In genomic region chr1:158179301-158180041, GRCh38 we compare ENCODE assay signal across 11 cellular contexts. TPM values are rescaled to one million over a fixed set of nuclear protein-coding genes. Genes with fewer than 3 reads are reported as not detected.
DNase-seq lines count a peak whose midpoint lies in the region; ATAC-seq, FAIRE-seq and TF ChIP-seq lines count a peak whose summit lies in the region.
"Had no signal": no experiment of that assay in that cellular context is flagged by ENCODE, and none has a peak within 500 bp of the region (broad histone marks: within the 10 kb centered on the region; RNA-seq: fewer than 3 reads in every experiment).

No MANE protein-coding gene starts in this region.

- H3K4me3 ChIP-seq in keratinocyte (ENCODE audit: control insufficient read depth in 2 of 3, extremely low read depth in 1 of 3, insufficient read depth in 2 of 3, low read depth in 1 of 3, low read length in 3 of 3) = no peak overlapping the region
- H3K4me3 ChIP-seq: SJSA1, stomach had no signal

- H3K4me2 ChIP-seq in keratinocyte (ENCODE audit: control insufficient read depth, extremely low read depth, insufficient read depth, low read depth, low read length) = no peak overlapping the region

- DNase-seq in keratinocyte (ENCODE audit: low read depth, low spot score) = no peak
- DNase-seq in central memory CD4-positive, alpha-beta T cell = no peak
- no peak for DNase-seq in medulla oblongata (ENCODE audit: extremely low spot score)
- no peak for DNase-seq in activated CD8-positive, alpha-beta memory T cell treated with anti-CD3 and anti-CD28 coated beads, Interleukin-2, amount 50 U/mL, for 4 hours
- DNase-seq in NCI-H1436 (lab: John Stamatoyannopoulos, UW) = no peak
- DNase-seq: stomach had no signal

- no peaks in the 10 kb centered on the region for H3K9me3 ChIP-seq in keratinocyte (ENCODE audit: control insufficient read depth, low read depth, low read length)
- H3K9me3 ChIP-seq: SJSA1, stomach had no signal

- no peaks in the 10 kb centered on the region for H3K27me3 ChIP-seq in keratinocyte (ENCODE audit: control insufficient read depth, extremely low read depth, insufficient read depth, low read length)

- H3K4me1 ChIP-seq in keratinocyte (ENCODE audit: control insufficient read depth, extremely low read depth, insufficient read depth, low read length) = peaks cover 18% of the 10 kb centered on the region

- no peaks in the 10 kb centered on the region for H3K9me1 ChIP-seq in keratinocyte (ENCODE audit: control insufficient read depth, extremely low read depth, insufficient read depth, low read length)

- no peak overlapping the region for H3K9ac ChIP-seq in keratinocyte (ENCODE audit: control insufficient read depth, extremely low read depth, insufficient read depth, low read length)

- H3K4me3 Mint-ChIP-seq in IgD-negative memory B cell = peak overlapping the region; percentile 81 to 94 (median 90)

- peaks cover 1% of the 10 kb centered on the region for H3K27me3 Mint-ChIP-seq in IgD-negative memory B cell

- peak overlapping the region; percentile 42 to 97 (median 94) for H3K27ac Mint-ChIP-seq in IgD-negative memory B cell

- no peaks in the 10 kb centered on the region for H3K79me2 ChIP-seq in keratinocyte (ENCODE audit: control insufficient read depth, insufficient read depth, low read length)

- no peaks in the 10 kb centered on the region for H4K20me1 ChIP-seq in keratinocyte (ENCODE audit: control insufficient read depth, extremely low read depth, insufficient read depth, low read length)

- H2AFZ ChIP-seq in keratinocyte (ENCODE audit: control insufficient read depth, low read length) = no peak overlapping the region

- peaks cover 20 to 58% (median 55%) of the 10 kb centered on the region in 3 donors for H3K4me1 Mint-ChIP-seq in IgD-negative memory B cell

- no peaks in the 10 kb centered on the region for H3K36me3 ChIP-seq in keratinocyte (ENCODE audit: control insufficient read depth in 2 of 2, extremely low read depth in 1 of 2, insufficient read depth in 2 of 2, low read length in 2 of 2)
- H3K36me3 ChIP-seq: cardiac muscle cell, SJSA1, stomach had no signal

- H3K9me3 Mint-ChIP-seq in IgD-negative memory B cell = no peaks in the 10 kb centered on the region

- FAIRE-seq in keratinocyte (lab: Jason Lieb, UNC) = peak; percentile 26

- no peak for TF ChIP-seq CTCF in keratinocyte (optimal IDR thresholded peaks at IDR 0.05 in 1 of 3, IDR thresholded peaks at IDR 0.05 in 1 of 3, conservative IDR thresholded peaks at IDR 0.05 in 1 of 3; ENCODE audit: extremely low read depth in 1 of 3, insufficient read depth in 2 of 3, low read length in 3 of 3)

- ATAC-seq in GM18502 (IDR thresholded peaks at IDR 0.05; ENCODE audit: poor library complexity, unreplicated experiment) = peak; percentile 93
- ATAC-seq in GM21576 (IDR thresholded peaks at IDR 0.05; ENCODE audit: unreplicated experiment) = peak; percentile 90

- dilution Hi-C loops in keratinocyte (cut with MboI; ENCODE audit: extremely low pct_ligation_motif_present, low sequenced_read_pairs) = no loop called here

- no peak overlapping the region for H3K27ac ChIP-seq in keratinocyte (ENCODE audit: control insufficient read depth, insufficient read depth, low read length)
- H3K27ac ChIP-seq: cardiac muscle cell, SJSA1 had no signal

- peaks cover 6% of the 10 kb centered on the region for H3K36me3 Mint-ChIP-seq in IgD-negative memory B cell

RNA-seq across cellular contexts. Expression of gene CD1D, which starts 1.2 kb away (rescaled TPM):
- 20.5 TPM for polyA plus RNA-seq in IgD-negative memory B cell
- 2.5 to 3.0 TPM (median 2.8 TPM) in 3 replicates for polyA plus RNA-seq in keratinocyte
- polyA plus RNA-seq in keratinocyte (2011; ENCODE audit: low read depth) = 0.72 TPM
- 1.2 and 1.4 TPM in 2 replicates for polyA plus RNA-seq in keratinocyte (2011; cell fraction: cytosol; rRNA removed)
- 5.2 TPM in 2 replicates for polyA plus RNA-seq in keratinocyte (2011; cell fraction: nucleus; rRNA removed)
- 0.90 and 3.0 TPM in 2 replicates for polyA plus RNA-seq in keratinocyte (2012; ENCODE audit: low replicate concordance)
- polyA minus RNA-seq in keratinocyte = 0.69 to 2.4 TPM (median 1.7 TPM) in 3 replicates
- 2.9 TPM for polyA minus RNA-seq in keratinocyte (2011; cell fraction: cytosol; rRNA and poly(A)+ RNA removed)
- 3.3 and 4.1 TPM in 2 replicates for polyA minus RNA-seq in keratinocyte (2011; cell fraction: nucleus; rRNA and poly(A)+ RNA removed)
